Comparison of ENCODE assay signal across 15 cellular contexts in the genomic region with DNA sequence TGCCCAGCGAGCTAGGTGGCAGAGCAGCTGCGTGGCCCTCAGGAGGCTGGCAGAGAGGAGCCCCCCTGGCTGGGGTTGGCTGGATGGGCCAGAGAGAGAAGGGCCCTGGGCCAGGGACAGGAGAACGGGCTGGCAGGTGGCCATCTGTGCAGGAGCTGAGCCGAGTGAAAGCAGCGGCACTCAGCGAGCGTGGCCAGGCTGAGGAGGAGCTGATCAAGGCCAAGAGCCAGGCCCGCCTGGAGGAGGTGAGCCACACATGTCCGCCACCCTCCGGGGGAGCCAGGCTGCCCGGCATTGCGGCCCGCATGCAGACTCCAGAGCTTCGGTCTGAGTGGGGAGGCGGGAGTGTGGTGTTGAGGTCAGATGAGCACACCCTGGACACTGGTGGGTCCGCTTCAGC. TPM values are rescaled to one million over a fixed set of nuclear protein-coding genes. Genes with fewer than 3 reads are reported as not detected.
A peak's percentile ranks its signal among the peaks of the same experiment; 100 is the strongest.
DNase-seq lines count a peak whose midpoint lies in the region; ATAC-seq and TF ChIP-seq lines count a peak whose summit lies in the region.
"Had no signal": no experiment of that assay in that cellular context is flagged by ENCODE, and none has a peak within 500 bp of the region (broad histone marks: within the 10 kb centered on the region; RNA-seq: fewer than 3 reads in every experiment).

No MANE protein-coding gene starts in this region.

- no peak for ATAC-seq in activated B cell treated with CpG ODN at 0.5 μM for 24 hours (ENCODE audit: low read depth)
- no peak for ATAC-seq in memory B cell (ENCODE audit: low read depth)
- no peak for ATAC-seq in GM21786 (IDR thresholded peaks at IDR 0.05; ENCODE audit: unreplicated experiment)
- ATAC-seq in gastroesophageal sphincter, result no peak
- ATAC-seq in HG02678 (IDR thresholded peaks at IDR 0.05; ENCODE audit: unreplicated experiment), result no peak

- H3K27ac Mint-ChIP-seq in activated B cell treated with CpG ODN at 0.5 μM for 24 hours, result no peak overlapping the region
- H3K27ac Mint-ChIP-seq in memory B cell, result no peak overlapping the region

- H3K4me3 ChIP-seq in BLaER1, result no peak overlapping the region
- H3K4me3 ChIP-seq in gastroesophageal sphincter, result no peak overlapping the region
- H3K4me3 ChIP-seq: hepatocyte had no signal

- intact Hi-C loops in activated B cell treated with CpG ODN at 0.5 μM for 24 hours (cut with micrococcal nuclease), result no loop called here

- CTCF ChIA-PET in activated B cell treated with CpG ODN at 0.5 μM for 24 hours (lab: Charles Lee), result interaction anchor here (1.1 to 2.3 kb wide), 4 partner anchors 9 to 126 kb away, joined by 3 to 15 read pairs (median 8); no protein-coding TSS in a partner anchor

- no peaks in the 10 kb centered on the region for H3K9me3 ChIP-seq in BLaER1
- no peaks in the 10 kb centered on the region for H3K9me3 ChIP-seq in gastroesophageal sphincter
- H3K9me3 ChIP-seq: esophagus squamous epithelium, stomach had no signal

- peak overlapping the region; percentile 62 for H3K4me3 Mint-ChIP-seq in activated B cell treated with CpG ODN at 0.5 μM for 24 hours
- H3K4me3 Mint-ChIP-seq in memory B cell, result peak overlapping the region; percentile 75

- TF ChIP-seq EP300 in gastroesophageal sphincter (IDR thresholded peaks at IDR 0.05), result no peak

- H3K4me1 Mint-ChIP-seq in activated B cell treated with CpG ODN at 0.5 μM for 24 hours (peaks cover 9% of the 10 kb centered on the region), memory B cell (peaks cover 9% of the 10 kb centered on the region)

- H3K4me1 ChIP-seq in BLaER1, result peaks cover 44% of the 10 kb centered on the region
- peaks cover 0 to 31% (median 16%) of the 10 kb centered on the region in 3 donors for H3K4me1 ChIP-seq in gastroesophageal sphincter

- POLR2A ChIA-PET in activated B cell treated with CpG ODN at 0.5 μM for 24 hours (lab: Charles Lee), result interaction anchor here (1.2 kb wide), 1 partner anchor 23 kb away, joined by 3 read pairs; the partner anchor contains the start of genes GPS1 and RFNG

- TF ChIP-seq POLR2A in gastroesophageal sphincter (IDR thresholded peaks at IDR 0.05), result no peak

- WGBS in gastroesophageal sphincter (ENCODE audit: low coverage in 1 of 2), 2 donors, result 90% methylated on average over 2 of the region's 16 CpGs; no CpG with 5 or more reads in 1 of the 2 donors

- peak; percentile 38 for DNase-seq in DMS 273 (lab: John Stamatoyannopoulos, UW; ENCODE audit: unreplicated experiment)
- DNase-seq in DMS 273 treated with DMSO at 0.1 percent for 48 hours (lab: John Stamatoyannopoulos, UW), result no peak
- DNase-seq in activated B cell treated with CpG ODN at 0.5 μM for 24 hours, result no peak
- DNase-seq in memory B cell (ENCODE audit: low spot score in 2 of 2), result no peak
- DNase-seq: 8988T, cortex of kidney, esophagus squamous epithelium, NCI-H1048, nucleus accumbens, stomach had no signal

- H3K36me3 ChIP-seq in BLaER1, result peaks cover 46% of the 10 kb centered on the region
- H3K36me3 ChIP-seq in gastroesophageal sphincter, result peaks cover 0 to 35% of the 10 kb centered on the region in 2 donors

- H3K27ac ChIP-seq in BLaER1 (no peak overlapping the region), gastroesophageal sphincter (no peak overlapping the region)
- H3K27ac ChIP-seq: esophagus squamous epithelium, hepatocyte, stomach had no signal

- H3K27me3 Mint-ChIP-seq in activated B cell treated with CpG ODN at 0.5 μM for 24 hours (peaks cover 2% of the 10 kb centered on the region), memory B cell (peaks cover 4% of the 10 kb centered on the region)

- H4K20me1 ChIP-seq in BLaER1, result peaks cover 25% of the 10 kb centered on the region

- H3K36me3 Mint-ChIP-seq in activated B cell treated with CpG ODN at 0.5 μM for 24 hours (ENCODE audit: low read depth) (no peaks in the 10 kb centered on the region), memory B cell (peaks cover 2% of the 10 kb centered on the region)

- peak overlapping the region; percentile 94 for H3K4me2 ChIP-seq in BLaER1

- H3K27me3 ChIP-seq in BLaER1 (peaks cover 17% of the 10 kb centered on the region; the same call in 1 of the 2 replicates), gastroesophageal sphincter (peaks cover 8% of the 10 kb centered on the region)
- H3K27me3 ChIP-seq: hepatocyte had no signal

- H3K9me3 Mint-ChIP-seq in activated B cell treated with CpG ODN at 0.5 μM for 24 hours (no peaks in the 10 kb centered on the region), memory B cell (no peaks in the 10 kb centered on the region)

- no peak overlapping the region for H3K9ac ChIP-seq in BLaER1

- TF ChIP-seq CTCF in activated B cell treated with CpG ODN at 0.5 μM for 24 hours (IDR thresholded peaks at IDR 0.05) (no peak), gastroesophageal sphincter (IDR thresholded peaks at IDR 0.05) (no peak)

RNA-seq across cellular contexts. Expression of gene RAC3, which starts 2.1 kb away (rescaled TPM):
- total RNA-seq in activated B cell treated with CpG ODN at 0.5 μM for 24 hours (0.49 TPM in 1 of 2 replicates, not detected in the other), gastroesophageal sphincter (1 to 10 TPM in 1 of 4 donors, under 1 TPM in 2, not detected in 1; 0.50 to 6.9 (median 0.54) TPM)

RNA-seq across cellular contexts. Expression of gene LRRC45, which starts 6.3 kb away (rescaled TPM):
- 10.6 and 10.8 TPM in 2 replicates for total RNA-seq in activated B cell treated with CpG ODN at 0.5 μM for 24 hours
- 10 to 100 TPM in 2 of 4 donors, 1 to 10 TPM in 2; 4.4 to 16.3 (median 12.4) TPM for total RNA-seq in gastroesophageal sphincter

RNA-seq across cellular contexts. Expression of gene CENPX, which starts 6.7 kb away (rescaled TPM):
- total RNA-seq in activated B cell treated with CpG ODN at 0.5 μM for 24 hours (37.4 and 41.7 TPM in 2 replicates), gastroesophageal sphincter (100 to 1,000 TPM in 1 of 4 donors, 10 to 100 TPM in 3; 65.3 to 110 (median 78.8) TPM)

RNA-seq across cellular contexts. Expression of gene DCXR, which starts 8.1 kb away (rescaled TPM):
- total RNA-seq in activated B cell treated with CpG ODN at 0.5 μM for 24 hours (84.3 and 85.2 TPM in 2 replicates), gastroesophageal sphincter (100 to 1,000 TPM in 2 of 4 donors, 10 to 100 TPM in 2; 70.7 to 140 (median 108) TPM)

RNA-seq across cellular contexts. Expression of gene RFNG, which starts 22.2 kb away (rescaled TPM):
- total RNA-seq in activated B cell treated with CpG ODN at 0.5 μM for 24 hours (17.7 and 18.7 TPM in 2 replicates), gastroesophageal sphincter (10 to 100 TPM; 28.8 to 48.2 (median 34.3) TPM)
